Comparison of ENCODE assay signal across 16 cellular contexts in genomic region chr2:177972782-177973181, GRCh38.
DNase-seq lines count a peak whose midpoint lies in the region; ATAC-seq, FAIRE-seq and TF ChIP-seq lines count a peak whose summit lies in the region.
"Had no signal": no experiment of that assay in that cellular context is flagged by ENCODE, and none has a peak within 500 bp of the region (broad histone marks: within the 10 kb centered on the region; RNA-seq: fewer than 3 reads in every experiment).

No MANE protein-coding gene starts in this region.

- no peaks in the 10 kb centered on the region for H3K36me3 Mint-ChIP-seq in type B pancreatic cell
- H3K36me3 Mint-ChIP-seq: IgD-negative memory B cell had no signal

- no peak overlapping the region for H2AK5ac ChIP-seq in H1 (ENCODE audit: low read depth, low read length)

- no peak overlapping the region for H3K4me3 Mint-ChIP-seq in type B pancreatic cell
- H3K4me3 Mint-ChIP-seq: B cell; CD4-positive, alpha-beta T cell; IgD-negative memory B cell had no signal

- ATAC-seq in GM18520 (IDR thresholded peaks at IDR 0.05; ENCODE audit: unreplicated experiment) = no peak
- ATAC-seq: HCT116 had no signal

- no peak for TF ChIP-seq RAD21 in H1 (IDR thresholded peaks at IDR 0.05 in 1 of 2, conservative IDR thresholded peaks at IDR 0.05 in 1 of 2; ENCODE audit: low read depth in 2 of 2, low read length in 2 of 2)

- TF ChIP-seq POLR2A in H1 (IDR thresholded peaks at IDR 0.05; ENCODE audit: control extremely low read depth in 1 of 2, low read depth in 2 of 2, low read length in 2 of 2) (no peak), vagina (IDR thresholded peaks at IDR 0.05) (no peak)

- H4K8ac ChIP-seq in H1 (ENCODE audit: extremely low read depth, insufficient read depth, low read length) = no peak overlapping the region

- H3K23me2 ChIP-seq in H1 (ENCODE audit: low read depth, low read length) = no peaks in the 10 kb centered on the region

- H3K27ac Mint-ChIP-seq in type B pancreatic cell = no peak overlapping the region
- H3K27ac Mint-ChIP-seq: B cell; CD4-positive, alpha-beta T cell; IgD-negative memory B cell had no signal

- WGBS in H1 (ENCODE audit: extremely low coverage in 1 of 2, insufficient coverage in 1 of 2, insufficient read length in 1 of 2, insufficient replicate concordance in 2 of 2, low coverage in 1 of 2, low lambda C conversion rate in 2 of 2, missing lambda C conversion rate in 1 of 2), 2 experiments = 62% methylated on average over 6 of the region's 8 CpGs; no CpG with 5 or more reads in 1 of the 2 experiments

- H3K4me3 ChIP-seq in H1 (ENCODE audit: extremely low read depth in 1 of 4, insufficient read depth in 2 of 4, low read depth in 3 of 4, low read length in 4 of 4) (peak overlapping the region in 2 of 4 experiments; percentile 24 to 43; a peak in 2 of 8 replicates), vagina (no peak overlapping the region)

- H2AFZ ChIP-seq in H1 (ENCODE audit: low read length) = peak overlapping the region; percentile 95

- H3K36me3 ChIP-seq in H1 (ENCODE audit: control insufficient read depth in 2 of 4, insufficient read depth in 4 of 4, low read length in 3 of 4) = no peaks in the 10 kb centered on the region
- no peaks in the 10 kb centered on the region for H3K36me3 ChIP-seq in vagina

- H3K4me1 Mint-ChIP-seq in type B pancreatic cell (ENCODE audit: unreplicated experiment) = no peaks in the 10 kb centered on the region
- H3K4me1 Mint-ChIP-seq: B cell, IgD-negative memory B cell had no signal

- intact Hi-C loops in vagina (cut with DNase I) = no loop called here

- no peaks in the 10 kb centered on the region for H3K27me3 Mint-ChIP-seq in type B pancreatic cell
- H3K27me3 Mint-ChIP-seq: B cell, IgD-negative memory B cell had no signal

- H3K9me3 Mint-ChIP-seq in type B pancreatic cell = no peaks in the 10 kb centered on the region
- H3K9me3 Mint-ChIP-seq: CD4-positive, alpha-beta T cell; IgD-negative memory B cell had no signal

- no peak for TF ChIP-seq EP300 in H1 (IDR thresholded peaks at IDR 0.05; ENCODE audit: borderline replicate concordance in 1 of 2, low read depth in 2 of 2, low read length in 2 of 2)

- H4K5ac ChIP-seq in H1 (ENCODE audit: insufficient read length, low read depth, low read length) = no peak overlapping the region

- H3K56ac ChIP-seq in H1 (replicated peaks; ENCODE audit: insufficient read length, low read depth, low read length) = no peak overlapping the region

- H3K9ac ChIP-seq in H1 (replicated peaks in 1 of 4; ENCODE audit: extremely low read depth in 1 of 4, low read depth in 3 of 4, low read length in 3 of 4) = peak overlapping the region in 1 of 4 experiments; percentile 9; a peak in 3 of 7 replicates

- H3K23ac ChIP-seq in H1 (ENCODE audit: insufficient read length) = no peak overlapping the region

- no peak overlapping the region for H3K14ac ChIP-seq in H1 (ENCODE audit: insufficient read length)

- H3K79me2 ChIP-seq in H1 (ENCODE audit: control insufficient read depth in 1 of 2, insufficient read depth in 2 of 2, low read length in 2 of 2) = no peaks in the 10 kb centered on the region

- H3K27ac ChIP-seq in H1 (ENCODE audit: low read depth, low read length) = no peak overlapping the region
- H3K27ac ChIP-seq in vagina = no peak overlapping the region

- POLR2A ChIA-PET in H1 (lab: Charles Lee; ENCODE audit: partially characterized antibody) = interaction anchor here (0.9 to 1.0 kb wide), 3 partner anchors 10 to 66 kb away, joined by 3 read pairs; no protein-coding TSS in a partner anchor

- no peaks in the 10 kb centered on the region for H4K20me1 ChIP-seq in H1 (replicated peaks in 1 of 2; ENCODE audit: control insufficient read depth in 1 of 2, insufficient read depth in 2 of 2, low read length in 2 of 2)

- H3K4ac ChIP-seq in H1 (replicated peaks; ENCODE audit: insufficient read length, low read depth, low read length) = no peak overlapping the region

- no peaks in the 10 kb centered on the region for H3K79me1 ChIP-seq in H1 (ENCODE audit: low read depth, low read length)

- H4K91ac ChIP-seq in H1 (replicated peaks; ENCODE audit: insufficient read length, low read length) = peak overlapping the region; percentile 69

- H2BK120ac ChIP-seq in H1 (replicated peaks; ENCODE audit: low read depth, low read length) = peak overlapping the region; percentile 47

- peak overlapping the region; percentile 47 to 71 for H3K4me2 ChIP-seq in H1 (ENCODE audit: insufficient read depth in 1 of 2, low read depth in 2 of 2, low read length in 2 of 2)

- no peak for TF ChIP-seq CTCF in H1 (IDR thresholded peaks at IDR 0.05; ENCODE audit: control extremely low read depth in 1 of 3, insufficient read depth in 1 of 3, low read depth in 1 of 3, low read length in 3 of 3)
- TF ChIP-seq CTCF in vagina (IDR thresholded peaks at IDR 0.05) = no peak
- no peak for TF ChIP-seq CTCF in type B pancreatic cell (conservative IDR thresholded peaks at IDR 0.05)

- peak overlapping the region; percentile 95; the same call in 1 of the 2 replicates for H2BK15ac ChIP-seq in H1 (ENCODE audit: low read length)

- H3K4me1 ChIP-seq in H1 (replicated peaks in 1 of 4; ENCODE audit: control insufficient read depth in 3 of 4, insufficient read depth in 4 of 4, low read length in 3 of 4) (no peaks in the 10 kb centered on the region; a peak in 1 of 7 replicates), vagina (no peaks in the 10 kb centered on the region)

- peak overlapping the region; percentile 61 for H2BK12ac ChIP-seq in H1 (ENCODE audit: low read depth, low read length)

- 0 out of 2 replicates have a peak overlapping the region, but pooled peaks have one; percentile 77 for H2BK20ac ChIP-seq in H1 (ENCODE audit: low read length)

- CTCF ChIA-PET in H1 (lab: Charles Lee; ENCODE audit: partially characterized antibody) = interaction anchor here (2.4 kb wide), 1 partner anchor 11 kb away, joined by 7 read pairs; no protein-coding TSS in a partner anchor

- H3K27me3 ChIP-seq in H1 (replicated peaks in 1 of 4; ENCODE audit: control insufficient read depth in 3 of 4, extremely low read depth in 1 of 4, insufficient read depth in 3 of 4, low read length in 3 of 4) (no peaks in the 10 kb centered on the region), vagina (no peaks in the 10 kb centered on the region)

- H3K9me3 ChIP-seq in H1 (ENCODE audit: insufficient read depth in 2 of 2, low read depth in 1 of 2, low read length in 1 of 2) = no peaks in the 10 kb centered on the region
- no peaks in the 10 kb centered on the region for H3K9me3 ChIP-seq in vagina

- no peak for FAIRE-seq in H1 (lab: Jason Lieb, UNC)
- FAIRE-seq: D721Med had no signal

- DNase-seq in ELF-1 (ENCODE audit: low read depth, low spot score) (peak; percentile 53), NCI-H146 treated with DMSO at 0.1 percent for 48 hours (lab: John Stamatoyannopoulos, UW; ENCODE audit: unreplicated experiment) (peak; percentile 6), H1 (ENCODE audit: low read depth in 1 of 2, low spot score in 2 of 2) (peak; percentile 5 to 44), islet precursor cell (peak; percentile 52), vagina (ENCODE audit: extremely low spot score in 2 of 2) (no peak), type B pancreatic cell (ENCODE audit: extremely low spot score, unreplicated experiment) (no peak), pons (ENCODE audit: low spot score) (no peak)
- DNase-seq: CD4-positive, alpha-beta T cell; NCI-H1436 treated with DMSO at 0.1 percent for 48 hours; NCI-H446 treated with DMSO at 0.1 percent for 48 hours; NCI-H82 had no signal

- H2BK5ac ChIP-seq in H1 (ENCODE audit: low read depth, low read length) = no peak overlapping the region; the same call in 1 of the 2 replicates

- H3K18ac ChIP-seq in H1 (ENCODE audit: extremely low read depth, low read length) = peak overlapping the region; percentile 49; the same call in 1 of the 2 replicates

TF ChIP-seq in H1, 55 proteins besides CTCF, POLR2A, EP300 and RAD21:
- TF ChIP-seq SRF (IDR thresholded peaks at IDR 0.05; ENCODE audit: low read depth, low read length) (no peak), CREB1 (IDR thresholded peaks at IDR 0.05) (no peak), ATF3 (IDR thresholded peaks at IDR 0.05; ENCODE audit: insufficient read depth, low read depth, low read length) (no peak), YY1 (IDR thresholded peaks at IDR 0.05; ENCODE audit: low read depth, low read length) (peak; percentile 80; the same call in 1 of the 2 replicates), BCL11A (IDR thresholded peaks at IDR 0.05; ENCODE audit: low read depth in 2 of 2, low read length in 2 of 2) (no peak), SUZ12 (IDR thresholded peaks at IDR 0.05; ENCODE audit: low read length) (no peak), JUND (IDR thresholded peaks at IDR 0.05; ENCODE audit: low read length) (no peak)

Comparison
In these comparisons a context has a peak if more than half of its experiments do, and no peak if none do; other contexts are left out.
1. DNase-seq: peak in ELF-1 (single experiment), NCI-H146 treated with DMSO at 0.1 percent for 48 hours (single experiment), H1 (2 of 2) and islet precursor cell (single experiment); none in vagina (0 of 2), type B pancreatic cell (single experiment) and pons (single experiment).